ENCODE assay signal across 27 cellular contexts in the genomic region with DNA sequence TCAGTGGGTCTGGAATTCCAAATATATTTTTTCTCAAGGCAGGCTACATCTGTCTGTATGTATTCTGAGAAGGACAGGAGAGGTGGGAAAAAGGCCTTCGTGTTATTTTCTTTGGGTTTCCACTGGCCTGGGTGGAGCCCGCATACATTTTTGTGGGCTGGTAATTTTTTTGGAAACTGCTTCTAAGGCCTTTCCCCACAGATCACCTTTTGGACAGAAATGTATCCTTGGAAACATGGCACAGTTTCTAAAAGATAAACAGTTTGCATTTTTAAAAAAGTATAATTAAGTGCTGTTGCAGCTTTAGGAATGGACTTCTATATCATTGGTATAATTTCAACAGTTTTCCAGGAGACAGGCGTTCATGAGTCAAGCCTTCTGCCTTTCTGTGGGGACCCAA. TPM values are rescaled to one million over a fixed set of nuclear protein-coding genes. Genes with fewer than 3 reads are reported as not detected.
DNase-seq lines count a peak whose midpoint lies in the region; ATAC-seq and TF ChIP-seq lines count a peak whose summit lies in the region.
"Had no signal": no experiment of that assay in that cellular context is flagged by ENCODE, and none has a peak within 500 bp of the region (broad histone marks: within the 10 kb centered on the region; RNA-seq: fewer than 3 reads in every experiment).

No MANE protein-coding gene starts in this region.

- H3K27me3 ChIP-seq in muscle layer of colon (ENCODE audit: control insufficient read depth in 1 of 2, insufficient read depth in 2 of 2, low read length in 2 of 2) (no peaks in the 10 kb centered on the region), upper lobe of left lung (no peaks in the 10 kb centered on the region), psoas muscle (ENCODE audit: insufficient read depth in 3 of 3, low read length in 2 of 3) (no peaks in the 10 kb centered on the region)
- H3K27me3 ChIP-seq: cardiac muscle cell had no signal

- no peak for TF ChIP-seq CTCF in upper lobe of left lung (IDR thresholded peaks at IDR 0.05)
- TF ChIP-seq CTCF in psoas muscle (IDR thresholded peaks at IDR 0.05), result no peak

- H3K9me3 ChIP-seq in muscle layer of colon (ENCODE audit: low read length) (no peaks in the 10 kb centered on the region), upper lobe of left lung (no peaks in the 10 kb centered on the region), psoas muscle (no peaks in the 10 kb centered on the region)
- H3K9me3 ChIP-seq: HAP-1 had no signal

- H3K27ac ChIP-seq in muscle layer of colon (ENCODE audit: low read depth, low read length) (peak overlapping the region; percentile 8), upper lobe of left lung (peak overlapping the region in 3 of 4 donors; percentile 70 to 85 (median 76)), psoas muscle (no peak overlapping the region)
- H3K27ac ChIP-seq: cardiac muscle cell, VCaP had no signal

- peaks cover 89% of the 10 kb centered on the region for H3K4me1 ChIP-seq in muscle layer of colon (ENCODE audit: insufficient read depth, low read length)
- peaks cover 19 to 53% (median 43%) of the 10 kb centered on the region in 4 donors for H3K4me1 ChIP-seq in upper lobe of left lung
- H3K4me1 ChIP-seq in psoas muscle, result no peaks in the 10 kb centered on the region
- H3K4me1 ChIP-seq: HAP-1 had no signal

- H3K9me3 Mint-ChIP-seq in activated T-helper 17 cell treated with anti-CD3 and anti-CD28 coated beads, Interleukin-2, amount 50 U/mL, for 72 hours, result peaks cover 7% of the 10 kb centered on the region
- H3K9me3 Mint-ChIP-seq in dendritic cell treated with granulocyte-macrophage colony-stimulating factor and Interleukin-4, amounts not matched to agents 40 ng/mL and 50 ng/mL, for 4 days, result no peaks in the 10 kb centered on the region

- H3K4me3 Mint-ChIP-seq in activated T-helper 17 cell treated with anti-CD3 and anti-CD28 coated beads, Interleukin-2, amount 50 U/mL, for 72 hours, result peak overlapping the region; percentile 65
- H3K4me3 Mint-ChIP-seq in dendritic cell treated with granulocyte-macrophage colony-stimulating factor and Interleukin-4, amounts not matched to agents 40 ng/mL and 50 ng/mL, for 4 days, result no peak overlapping the region
- H3K4me3 Mint-ChIP-seq: activated CD4-positive, alpha-beta T cell treated with anti-CD3 and anti-CD28 coated beads, Interleukin-2, amount 10 ng/mL, durations not matched to agents 24 days and 14 days; activated T-cell treated with anti-CD3 and anti-CD28 coated beads, Interleukin-2, amount 50 U/mL, for 4 hours; nephron progenitor cell had no signal

- H3K4me3 ChIP-seq in muscle layer of colon (ENCODE audit: low read depth in 1 of 2, low read length in 2 of 2), result no peak overlapping the region
- H3K4me3 ChIP-seq in upper lobe of left lung, result no peak overlapping the region
- H3K4me3 ChIP-seq in psoas muscle, result no peak overlapping the region
- H3K4me3 ChIP-seq: cardiac muscle cell, GM12878, HAP-1 had no signal

- no peak overlapping the region for H3K27ac Mint-ChIP-seq in activated T-helper 17 cell treated with anti-CD3 and anti-CD28 coated beads, Interleukin-2, amount 50 U/mL, for 72 hours
- H3K27ac Mint-ChIP-seq in dendritic cell treated with granulocyte-macrophage colony-stimulating factor and Interleukin-4, amounts not matched to agents 40 ng/mL and 50 ng/mL, for 4 days, result peak overlapping the region; percentile 98
- H3K27ac Mint-ChIP-seq: activated CD4-positive, alpha-beta T cell treated with anti-CD3 and anti-CD28 coated beads, Interleukin-2, amount 10 ng/mL, durations not matched to agents 24 days and 14 days; nephron progenitor cell had no signal

- intact Hi-C loops in dendritic cell treated with granulocyte-macrophage colony-stimulating factor and Interleukin-4, amounts not matched to agents 40 ng/mL and 50 ng/mL, for 4 days (cut with micrococcal nuclease), result loop anchor here (5.0 kb wide), 1 partner anchor 44 kb away; no protein-coding TSS in a partner anchor
- intact Hi-C loops in psoas muscle (cut with DNase I), result no loop called here

- no peak for TF ChIP-seq EP300 in upper lobe of left lung (IDR thresholded peaks at IDR 0.05)

- 73 to 80% methylated on average over 3 of the region's 3 CpGs for WGBS in upper lobe of left lung, 2 donors
- 89 to 98% (median 96%) methylated on average over 3 of the region's 3 CpGs for WGBS in psoas muscle, 3 donors

- no peak overlapping the region for H3K9ac ChIP-seq in muscle layer of colon (ENCODE audit: low read length)

- TF ChIP-seq POLR2A in upper lobe of left lung (IDR thresholded peaks at IDR 0.05), result no peak

- peaks cover 14% of the 10 kb centered on the region for H3K4me1 Mint-ChIP-seq in activated T-helper 17 cell treated with anti-CD3 and anti-CD28 coated beads, Interleukin-2, amount 50 U/mL, for 72 hours
- H3K4me1 Mint-ChIP-seq in dendritic cell treated with granulocyte-macrophage colony-stimulating factor and Interleukin-4, amounts not matched to agents 40 ng/mL and 50 ng/mL, for 4 days (ENCODE audit: low read depth), result peaks cover 40% of the 10 kb centered on the region

- no peaks in the 10 kb centered on the region for H3K27me3 Mint-ChIP-seq in activated T-helper 17 cell treated with anti-CD3 and anti-CD28 coated beads, Interleukin-2, amount 50 U/mL, for 72 hours
- H3K27me3 Mint-ChIP-seq in dendritic cell treated with granulocyte-macrophage colony-stimulating factor and Interleukin-4, amounts not matched to agents 40 ng/mL and 50 ng/mL, for 4 days, result no peaks in the 10 kb centered on the region
- H3K27me3 Mint-ChIP-seq: activated CD4-positive, alpha-beta T cell treated with anti-CD3 and anti-CD28 coated beads, Interleukin-2, amount 10 ng/mL, durations not matched to agents 24 days and 14 days had no signal

- H3K36me3 Mint-ChIP-seq in activated T-helper 17 cell treated with anti-CD3 and anti-CD28 coated beads, Interleukin-2, amount 50 U/mL, for 72 hours (ENCODE audit: low read depth), result no peaks in the 10 kb centered on the region
- no peaks in the 10 kb centered on the region for H3K36me3 Mint-ChIP-seq in dendritic cell treated with granulocyte-macrophage colony-stimulating factor and Interleukin-4, amounts not matched to agents 40 ng/mL and 50 ng/mL, for 4 days (ENCODE audit: low read depth)

- DNase-seq in upper lobe of left lung (no peak), psoas muscle (no peak), HT-29 (ENCODE audit: low spot score) (no peak)
- DNase-seq: activated CD4-positive, alpha-beta T cell treated with anti-CD3 and anti-CD28 coated beads, Interleukin-2, amount 10 ng/mL, durations not matched to agents 24 days and 14 days; activated naive CD4-positive, alpha-beta T cell treated with Interleukin-2 at 50 U/mL for 16 hours; activated T-cell treated with anti-CD3 and anti-CD28 coated beads, Interleukin-2, amount 50 U/mL, for 4 hours; Calu3; foreskin fibroblast; Karpas-422; NCI-H1048; NCI-H187; NCI-H748 treated with DMSO at 0.1 percent for 48 hours; nephron progenitor cell; posterior cingulate gyrus; RPMI8226; substantia nigra had no signal

- H3K36me3 ChIP-seq in muscle layer of colon (ENCODE audit: insufficient read depth, low read length), result peaks cover 5% of the 10 kb centered on the region
- no peaks in the 10 kb centered on the region for H3K36me3 ChIP-seq in upper lobe of left lung
- H3K36me3 ChIP-seq in psoas muscle (ENCODE audit: insufficient read depth in 1 of 2, low read depth in 1 of 2), result no peaks in the 10 kb centered on the region
- H3K36me3 ChIP-seq: cardiac muscle cell, HAP-1 had no signal

- no peak for ATAC-seq in activated T-helper 17 cell treated with anti-CD3 and anti-CD28 coated beads, Interleukin-2, amount 50 U/mL, for 72 hours (replicated peaks)
- no peak for ATAC-seq in upper lobe of left lung (ENCODE audit: low FRiP score in 2 of 2)
- no peak for ATAC-seq in psoas muscle
- no peak for ATAC-seq in GM21576 (IDR thresholded peaks at IDR 0.05; ENCODE audit: unreplicated experiment)
- ATAC-seq: SK-N-SH treated with all-trans-retinoic acid at 6 μM for 48 hours had no signal

RNA-seq across cellular contexts. Expression of gene RFX2, which starts 9.0 kb away (rescaled TPM):
- 10 to 100 TPM in 1 of 2 donors, 1 to 10 TPM in 1; 9.7 to 20.7 TPM for total RNA-seq in activated T-helper 17 cell treated with anti-CD3 and anti-CD28 coated beads, Interleukin-2, amount 50 U/mL, for 72 hours
- 100 to 1,000 TPM in 1 of 6 donors, 10 to 100 TPM in 5; 14.3 to 111 (median 28.6) TPM for total RNA-seq in upper lobe of left lung
- total RNA-seq in psoas muscle, result 1 to 10 TPM in 2 of 4 donors, under 1 TPM in 2; 0.71 to 2.1 (median 1.3) TPM
- 1 to 10 TPM in 2 of 3 donors, under 1 TPM in 1; 0.58 to 1.5 (median 1.0) TPM for polyA plus RNA-seq in psoas muscle
- 11.8 and 18.8 TPM in 2 replicates for total RNA-seq in HT-29 (2014; rRNA removed; shearing (Covaris generic))

RNA-seq across cellular contexts. Expression of gene ACSBG2, which starts 34.2 kb away (rescaled TPM):
- not detected for total RNA-seq in activated T-helper 17 cell treated with anti-CD3 and anti-CD28 coated beads, Interleukin-2, amount 50 U/mL, for 72 hours
- total RNA-seq in upper lobe of left lung, result not detected
- total RNA-seq in psoas muscle, result not detected
- not detected for polyA plus RNA-seq in psoas muscle
- not detected in 2 replicates for total RNA-seq in HT-29 (2014; rRNA removed; shearing (Covaris generic))
- total RNA-seq: activated CD4-positive, alpha-beta T cell treated with anti-CD3 and anti-CD28 coated beads, Interleukin-2, amount 10 ng/mL, durations not matched to agents 24 days and 14 days; activated T-cell treated with anti-CD3 and anti-CD28 coated beads, Interleukin-2, amount 50 U/mL, for 4 hours; Calu3; cardiac muscle cell; dermis microvascular lymphatic vessel endothelial cell had no signal
- polyA plus RNA-seq: cardiac muscle cell, CD14-positive monocyte had no signal
